Comparison of ENCODE assay signal across 24 cellular contexts in genomic region chr1:59553381-59553780, GRCh38.
"Had no signal": no experiment of that assay in that cellular context is flagged by ENCODE, and none has a peak within 500 bp of the region (broad histone marks: within the 10 kb centered on the region; RNA-seq: fewer than 3 reads in every experiment).

No MANE protein-coding gene starts in this region.

- H3K9me3 ChIP-seq: sigmoid colon, thoracic aorta, upper lobe of right lung had no signal

- H3K4me1 ChIP-seq: lower lobe of right lung, parathyroid adenoma, right atrium auricular region had no signal

- H3K36me3 ChIP-seq: lower lobe of right lung, neural progenitor cell, right atrium auricular region, sigmoid colon, thoracic aorta, transverse colon, upper lobe of right lung had no signal

- DNase-seq: effector memory CD8-positive, alpha-beta T cell; erythroblast; esophagus squamous epithelium; hypothalamus; immature natural killer cell; lower lobe of right lung; mucosa of descending colon; naive B cell; sigmoid colon; spleen; stimulated activated CD4-positive, alpha-beta T cell treated with anti-CD3 and anti-CD28 coated beads, Interleukin-4, amount 100 ng/mL, for 4 hours; stimulated activated naive CD8-positive, alpha-beta T cell treated with anti-CD3 and anti-CD28 coated beads, Interleukin-15, Interleukin-2, amounts not matched to agents 100 U/mL and 50 U/mL, for 24 hours; substantia nigra; transverse colon; upper lobe of right lung had no signal

- H3K9ac ChIP-seq: neural progenitor cell, parathyroid adenoma had no signal

- ATAC-seq: effector memory CD8-positive, alpha-beta T cell; left ventricle myocardium superior; lower lobe of right lung; mucosa of descending colon; natural killer cell treated with Interleukin-12 subunit alpha and Interleukin-12 subunit beta and Interleukin-15 and Interleukin-18, amount 100 ng/mL, for 72 hours; stimulated activated memory B cell treated with anti-CD40 and anti-IgM and Interleukin-4, amounts not matched to agents 10 μg/mL and 1 μg/mL and 100 μg/mL, for 72 hours; stimulated activated naive CD8-positive, alpha-beta T cell treated with anti-CD3 and anti-CD28 coated beads, Interleukin-15, Interleukin-2, amounts not matched to agents 100 U/mL and 50 U/mL, for 24 hours; upper lobe of right lung had no signal

- H3K79me2 ChIP-seq: parathyroid adenoma had no signal

- H3K27me3 ChIP-seq: esophagus squamous epithelium, neural progenitor cell, right atrium auricular region, sigmoid colon, spleen, transverse colon, upper lobe of right lung had no signal

- H3K27ac ChIP-seq: esophagus squamous epithelium, lower lobe of right lung, neural progenitor cell, parathyroid adenoma, right atrium auricular region, sigmoid colon, skin epidermis, thoracic aorta, transverse colon, upper lobe of right lung had no signal

- H3K4me3 ChIP-seq: coronary artery, esophagus squamous epithelium, lower lobe of right lung, mucosa of descending colon, neural progenitor cell, right atrium auricular region, sigmoid colon, skin epidermis, spleen, thoracic aorta, transverse colon, upper lobe of right lung had no signal
